In the genomic region with DNA sequence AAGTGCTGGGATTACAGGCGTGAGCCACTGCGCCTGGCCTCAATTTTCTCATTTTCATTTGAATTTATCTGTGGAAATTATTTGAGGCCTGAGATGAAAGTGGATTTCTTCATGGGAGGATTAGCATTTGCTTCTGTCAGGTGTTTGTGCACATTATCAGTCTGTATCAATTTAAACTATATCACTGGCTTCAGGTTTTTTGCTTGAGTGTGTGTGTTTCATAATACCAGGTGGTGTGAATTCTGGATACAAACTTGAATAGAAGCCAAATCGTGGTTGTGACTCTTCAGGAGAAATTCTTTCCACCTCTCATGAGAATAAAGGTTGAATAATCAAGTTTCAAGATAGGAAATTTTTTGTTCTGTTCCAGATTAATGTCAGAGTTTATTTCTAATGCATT, we compare ENCODE assay signal across 15 cellular contexts. TPM values are rescaled to one million over a fixed set of nuclear protein-coding genes. Genes with fewer than 3 reads are reported as not detected.
DNase-seq lines count a peak whose midpoint lies in the region; ATAC-seq, FAIRE-seq and TF ChIP-seq lines count a peak whose summit lies in the region.
"Had no signal": no experiment of that assay in that cellular context is flagged by ENCODE, and none has a peak within 500 bp of the region (broad histone marks: within the 10 kb centered on the region; RNA-seq: fewer than 3 reads in every experiment).

No MANE protein-coding gene starts in this region.

- CTCF ChIA-PET in PC-9 (lab: Charles Lee), result no interaction called here

- no peak for TF ChIP-seq POLR2A in body of pancreas (IDR thresholded peaks at IDR 0.05)

- BruUV-seq in PC-9 (replicated peaks; lab: Mats Ljungman, UMichigan), result no TSS peak

- H3F3A ChIP-seq in PC-9 (ENCODE audit: insufficient read depth, low read depth), result no peaks in the 10 kb centered on the region

- no peak for DNase-seq in GM19239 (ENCODE audit: insufficient read length, low spot score)
- DNase-seq in PC-9, result no peak
- DNase-seq in body of pancreas, result no peak
- peak; percentile 13 for DNase-seq in renal cortical epithelial cell (ENCODE audit: low read depth)
- DNase-seq in glomerular visceral epithelial cell (ENCODE audit: extremely low spot score), result no peak
- no peak for DNase-seq in SKM-1 treated with dmso at 0.1 percent for 144 hours (lab: John Stamatoyannopoulos, UW; ENCODE audit: unreplicated experiment)
- DNase-seq in COR-L47 (lab: John Stamatoyannopoulos, UW), result no peak
- DNase-seq: 8988T; CD8-positive, alpha-beta T cell; DMS 273 treated with DMSO at 0.1 percent for 48 hours; DND-41; GOT3; H7 had no signal

- ATAC-seq in body of pancreas, result peak; percentile 80
- ATAC-seq: CD8-positive, alpha-beta T cell had no signal

- no peaks in the 10 kb centered on the region; the same call in 1 of the 2 replicates for H4K20me1 ChIP-seq in PC-9 (ENCODE audit: insufficient read depth)
- H4K20me1 ChIP-seq: BLaER1 treated with 17β-estradiol and CSF1 and Interleukin-3, amounts not matched to agents 10 nM and 100 nM had no signal

- H3K4me1 ChIP-seq in PC-9 (replicated peaks; ENCODE audit: insufficient read depth) (no peaks in the 10 kb centered on the region), body of pancreas (peaks cover 14% of the 10 kb centered on the region)

- H3K9me3 ChIP-seq in PC-9 (ENCODE audit: insufficient read depth, low read depth), result no peaks in the 10 kb centered on the region
- H3K9me3 ChIP-seq in body of pancreas, result peaks cover 0 to 5% (median 0%) of the 10 kb centered on the region in 3 donors
- H3K9me3 ChIP-seq: BLaER1 treated with 17β-estradiol and CSF1 and Interleukin-3, amounts not matched to agents 10 nM and 100 nM had no signal

- POLR2A ChIA-PET in PC-9 (lab: Charles Lee; ENCODE audit: unreplicated experiment), result no interaction called here

- H3K27ac ChIP-seq in PC-9 (no peak overlapping the region), body of pancreas (peak overlapping the region in 2 of 4 donors; percentile 10 to 56)

- H3K36me3 ChIP-seq in PC-9 (ENCODE audit: low read depth) (no peaks in the 10 kb centered on the region), body of pancreas (replicated peaks in 1 of 2; ENCODE audit: insufficient read depth in 1 of 2, low read depth in 2 of 2) (no peaks in the 10 kb centered on the region)
- H3K36me3 ChIP-seq: BLaER1 treated with 17β-estradiol and CSF1 and Interleukin-3, amounts not matched to agents 10 nM and 100 nM had no signal

- H3K4me3 ChIP-seq in PC-9 (no peak overlapping the region), body of pancreas (no peak overlapping the region)
- H3K4me3 ChIP-seq: BLaER1 treated with 17β-estradiol and CSF1 and Interleukin-3, amounts not matched to agents 10 nM and 100 nM; GM12878 had no signal

- WGBS in body of pancreas, 2 donors, result 35 to 44% methylated on average over 3 of the region's 3 CpGs

- no peak overlapping the region for H3K4me2 ChIP-seq in PC-9
- H3K4me2 ChIP-seq: BLaER1 treated with 17β-estradiol and CSF1 and Interleukin-3, amounts not matched to agents 10 nM and 100 nM had no signal

- H3K9me2 ChIP-seq in PC-9 (ENCODE audit: insufficient read depth), result no peaks in the 10 kb centered on the region

- no peaks in the 10 kb centered on the region for H3K79me2 ChIP-seq in PC-9 (ENCODE audit: low read depth)

- H2AFZ ChIP-seq in PC-9, result peak overlapping the region; percentile 61; the same call in 1 of the 2 replicates

- H3K27me3 ChIP-seq in PC-9 (ENCODE audit: insufficient read depth, low read depth) (no peaks in the 10 kb centered on the region), body of pancreas (no peaks in the 10 kb centered on the region)
- H3K27me3 ChIP-seq: BLaER1 treated with 17β-estradiol and CSF1 and Interleukin-3, amounts not matched to agents 10 nM and 100 nM had no signal

- TF ChIP-seq CTCF in PC-9 (conservative IDR thresholded peaks at IDR 0.05), result no peak
- no peak for TF ChIP-seq CTCF in body of pancreas (IDR thresholded peaks at IDR 0.05)

- peak; percentile 40 for FAIRE-seq in GM19239 (lab: Jason Lieb, UNC)

- intact Hi-C loops in PC-9 (cut with micrococcal nuclease; ENCODE audit: unreplicated experiment), result loop anchor here (2.0 to 10.0 kb wide), 4 partner anchors 498 to 918 kb away; no protein-coding TSS in a partner anchor
- intact Hi-C loops in body of pancreas (cut with DNase I), result loop anchor here (5.0 kb wide), 1 partner anchor 705 kb away; no protein-coding TSS in a partner anchor

RNA-seq across cellular contexts. Expression of a gene that starts 56.4 kb away (rescaled TPM):
- total RNA-seq in PC-9 (2021) (35.9 and 47.5 TPM in 2 replicates), body of pancreas (10 to 100 TPM; 38.6 to 44.4 TPM), renal cortical epithelial cell (53.5 and 81.8 TPM in 2 replicates)

RNA-seq across cellular contexts. Expression of a gene that starts 56.6 kb away (rescaled TPM):
- total RNA-seq in PC-9 (2021) (7.2 and 9.6 TPM in 2 replicates), body of pancreas (1 to 10 TPM; 4.3 to 7.0 TPM), renal cortical epithelial cell (10.8 and 32.2 TPM in 2 replicates)
